ENCODE assay signal across 16 cellular contexts in the genomic region with DNA sequence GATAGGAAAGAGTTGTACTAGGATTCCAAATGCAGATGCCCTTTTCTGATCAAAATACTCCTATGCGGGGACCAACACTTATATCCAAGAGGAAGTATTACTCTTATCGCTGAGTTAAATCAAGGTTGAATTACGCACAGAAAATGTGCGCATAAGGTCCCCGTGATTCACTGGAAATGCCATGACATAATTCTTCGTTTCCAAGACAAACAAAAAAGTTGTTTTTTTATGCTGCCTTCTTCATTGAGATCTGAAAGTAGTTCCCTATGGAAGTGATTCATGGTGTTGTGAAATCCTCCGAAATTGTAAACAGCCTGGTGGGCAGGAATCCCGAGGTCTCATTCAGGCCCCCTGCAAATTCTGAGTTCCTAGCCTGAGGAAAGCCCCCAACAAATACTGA.
A peak's percentile ranks its signal among the peaks of the same experiment; 100 is the strongest.
DNase-seq lines count a peak whose midpoint lies in the region; ATAC-seq and TF ChIP-seq lines count a peak whose summit lies in the region.
"Had no signal": no experiment of that assay in that cellular context is flagged by ENCODE, and none has a peak within 500 bp of the region (broad histone marks: within the 10 kb centered on the region; RNA-seq: fewer than 3 reads in every experiment).

No MANE protein-coding gene starts in this region.

- no peak overlapping the region for H3K4me3 ChIP-seq in epithelial cell of esophagus (ENCODE audit: low read length)
- H3K4me3 ChIP-seq: gastrocnemius medialis, right lobe of liver had no signal

- ATAC-seq in GM18870 (IDR thresholded peaks at IDR 0.05; ENCODE audit: unreplicated experiment) (no peak), HG02759 (IDR thresholded peaks at IDR 0.05; ENCODE audit: unreplicated experiment) (no peak)
- ATAC-seq: activated CD8-positive, alpha-beta T cell treated with anti-CD3 and anti-CD28 coated beads, Interleukin-2, amount 10 ng/mL, durations not matched to agents 7 days and 5 days; naive thymus-derived CD4-positive, alpha-beta T cell; right lobe of liver had no signal

- peak; percentile 88 for DNase-seq in EH (ENCODE audit: low read depth)
- peak; percentile 69 for DNase-seq in SK-MEL-5 (ENCODE audit: low read depth, low spot score)
- peak; percentile 76 for DNase-seq in epithelial cell of esophagus (ENCODE audit: low read depth)
- DNase-seq in renal cortical epithelial cell (ENCODE audit: low read depth) = peak; percentile 50
- no peak for DNase-seq in middle frontal gyrus (ENCODE audit: extremely low spot score, low spot score)
- no peak for DNase-seq in G401 (ENCODE audit: low spot score)
- DNase-seq: activated CD8-positive, alpha-beta T cell treated with anti-CD3 and anti-CD28 coated beads, Interleukin-2, amount 10 ng/mL, durations not matched to agents 7 days and 5 days; activated gamma-delta T cell treated with Interleukin-2 at 50 U/mL for 16 hours; CD4-positive, alpha-beta T cell; gastrocnemius medialis; GDM1; islet precursor cell; naive thymus-derived CD4-positive, alpha-beta T cell; right lobe of liver had no signal

- in situ Hi-C loops in SK-MEL-5 (cut with HindIII; ENCODE audit: low pct_unique_long_range_greater_than_20kb, low sequenced_read_pairs) (no loop called here), G401 (cut with HindIII; ENCODE audit: low sequenced_read_pairs) (no loop called here)

- TF ChIP-seq CTCF in epithelial cell of esophagus (IDR thresholded peaks at IDR 0.05; ENCODE audit: insufficient read depth, low read depth, low read length, missing control alignments) = no peak

Comparison
In these comparisons a context has a peak if more than half of its experiments do, and no peak if none do; other contexts are left out.
1. DNase-seq: peak in EH (single experiment), SK-MEL-5 (single experiment), epithelial cell of esophagus (single experiment) and renal cortical epithelial cell (single experiment); none in middle frontal gyrus (single experiment) and G401 (single experiment).